20 cellular contexts compared by ENCODE assay signal in the genomic region with DNA sequence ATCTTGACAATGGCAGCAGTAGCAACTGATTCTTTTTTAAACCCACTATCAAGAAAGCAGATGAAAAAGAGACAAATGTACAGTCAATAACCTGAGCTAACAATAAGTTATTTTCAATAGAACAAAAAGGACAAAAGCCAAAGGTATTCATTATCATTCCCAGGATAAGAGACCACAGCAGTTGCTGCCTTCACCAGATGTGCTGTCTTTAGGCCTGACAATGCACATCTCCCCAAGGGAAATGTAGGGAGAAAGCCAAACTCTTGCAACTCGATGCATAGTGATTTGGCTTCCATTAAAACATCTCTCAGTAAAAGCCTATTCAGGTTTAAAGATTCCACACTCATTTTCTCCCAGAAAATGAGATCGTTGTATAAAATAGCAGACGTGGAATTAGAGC.
"Had no signal": no experiment of that assay in that cellular context is flagged by ENCODE, and none has a peak within 500 bp of the region (broad histone marks: within the 10 kb centered on the region; RNA-seq: fewer than 3 reads in every experiment).

No MANE protein-coding gene starts in this region.

- H2AFZ ChIP-seq: hepatocyte had no signal

- H3K79me2 ChIP-seq: hepatocyte had no signal

- H3K9me3 ChIP-seq: left lung, mucosa of descending colon, prostate gland, right atrium auricular region, stomach, thyroid gland had no signal

- H3K27me3 ChIP-seq: dorsolateral prefrontal cortex, hepatocyte, left lung, right atrium auricular region, stomach, thyroid gland had no signal

- H3K4me1 ChIP-seq: left lung, prostate gland, right atrium auricular region, stomach, thyroid gland had no signal

- H3K4me3 ChIP-seq: dorsolateral prefrontal cortex, hepatocyte, left lung, mucosa of descending colon, prostate gland, right atrium auricular region, stomach, thyroid gland had no signal

- H3K36me3 ChIP-seq: prostate gland, right atrium auricular region, thyroid gland had no signal

- H3K27ac ChIP-seq: dorsolateral prefrontal cortex, hepatocyte, left lung, prostate gland, right atrium auricular region, stomach, thyroid gland had no signal

- DNase-seq: dorsolateral prefrontal cortex; effector CD4-positive, alpha-beta T cell; kidney; left cardiac atrium; left lung; mesenchymal stem cell; mucosa of descending colon; naive thymus-derived CD4-positive, alpha-beta T cell; nucleus accumbens; stimulated activated CD4-positive, alpha-beta T cell treated with anti-CD3 and anti-CD28 coated beads, Interleukin-2, amount 100 ng/mL, for 24 hours; stimulated activated CD4-positive, alpha-beta T cell treated with anti-CD3 and anti-CD28 coated beads, Interleukin-4, amount 100 ng/mL, for 24 hours; stimulated activated naive CD4-positive, alpha-beta T cell treated with Interleukin-2 at 50 U/mL for 16 hours; stomach; thyroid gland; trophoblast cell had no signal

- H3K4me2 ChIP-seq: hepatocyte had no signal

- ATAC-seq: left cardiac atrium; left lung; mucosa of descending colon; naive thymus-derived CD4-positive, alpha-beta T cell; sciatic nerve; stimulated activated effector memory CD8-positive, alpha-beta T cell treated with anti-CD3 and anti-CD28 coated beads, Interleukin-12 subunit alpha, Interleukin-12 subunit beta, amount 100 ng/mL, for 72 hours had no signal
